In the genomic region with DNA sequence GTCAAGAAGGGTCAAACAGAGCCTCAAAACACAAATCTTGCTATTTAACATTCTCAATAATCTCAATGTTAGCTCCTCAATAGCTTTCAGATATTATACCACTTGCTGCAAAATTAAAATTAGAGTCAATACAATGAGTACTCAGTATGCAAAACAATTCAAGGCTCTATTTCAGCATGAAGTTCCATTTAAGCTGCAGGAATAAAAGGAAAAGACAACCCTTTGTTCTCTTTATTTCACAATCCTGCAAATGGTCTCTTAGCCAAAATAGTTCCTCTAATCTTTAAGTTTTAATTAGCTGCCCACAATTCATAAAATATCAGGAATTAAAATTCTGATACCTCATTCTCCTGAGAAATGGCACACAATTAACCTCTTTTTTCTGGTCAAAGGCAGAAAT, we compare ENCODE assay signal across 28 cellular contexts. TPM values are rescaled to one million over a fixed set of nuclear protein-coding genes. Genes with fewer than 3 reads are reported as not detected.
"Had no signal": no experiment of that assay in that cellular context is flagged by ENCODE, and none has a peak within 500 bp of the region (broad histone marks: within the 10 kb centered on the region; RNA-seq: fewer than 3 reads in every experiment).

No MANE protein-coding gene starts in this region.

- ATAC-seq: activated CD4-positive, alpha-beta T cell treated with anti-CD3 and anti-CD28 coated beads for 36 hours; activated T-cell treated with anti-CD3 and anti-CD28 coated beads, Interleukin-2, amount 50 U/mL, for 72 hours; effector memory CD8-positive, alpha-beta T cell; esophagus mucosa; gastrocnemius medialis; heart left ventricle had no signal

- DNase-seq: activated CD4-positive, alpha-beta memory T cell treated with anti-CD3 and anti-CD28 coated beads, Interleukin-2, amount 10 ng/mL, durations not matched to agents 7 days and 5 days; activated CD4-positive, alpha-beta T cell treated with anti-CD3 and anti-CD28 coated beads for 36 hours; activated CD4-positive, alpha-beta T cell treated with anti-CD3 and anti-CD28 coated beads, Interleukin-2, amount 10 ng/mL, durations not matched to agents 24 days and 14 days; activated CD4-positive, alpha-beta T cell treated with anti-CD3 and anti-CD28 coated beads, Interleukin-2, amount 50 U/mL, for 4 hours; activated CD4-positive, CD25-positive, alpha-beta regulatory T cell; activated CD4-positive, CD25-positive, alpha-beta regulatory T cell treated with anti-CD3 and anti-CD28 coated beads, Interleukin-2, amount 50 U/mL, for 72 hours; activated CD8-positive, alpha-beta memory T cell treated with anti-CD3 and anti-CD28 coated beads, Interleukin-2, amount 50 U/mL, for 48 hours; activated gamma-delta T cell treated with Interleukin-2 at 50 U/mL for 16 hours; activated naive CD4-positive, alpha-beta T cell treated with anti-CD3 and anti-CD28 coated beads, Interleukin-2, amount 50 U/mL, for 16 hours; activated naive CD4-positive, alpha-beta T cell treated with Interleukin-2 at 50 U/mL for 16 hours; activated T-cell treated with anti-CD3 and anti-CD28 coated beads for 4 hours; activated T-cell treated with anti-CD3 and anti-CD28 coated beads, Interleukin-2, amount 50 U/mL, for 24 hours; activated T-cell treated with anti-CD3 and anti-CD28 coated beads, Interleukin-2, amount 50 U/mL, for 72 hours; amniotic stem cell; anterior cingulate cortex; brain microvascular endothelial cell; caudate nucleus; cortex of kidney; dermis blood vessel endothelial cell; effector CD4-positive, alpha-beta T cell; effector memory CD8-positive, alpha-beta T cell; foreskin fibroblast; gastrocnemius medialis; glutamatergic neuron; heart left ventricle; T-helper 2 cell had no signal

RNA-seq across cellular contexts. Expression of gene DCT, which starts 40.5 kb away (rescaled TPM):
- total RNA-seq: activated CD4-positive, alpha-beta T cell treated with anti-CD3 and anti-CD28 coated beads, Interleukin-2, amount 10 ng/mL, durations not matched to agents 24 days and 14 days; chondrocyte; dermis blood vessel endothelial cell; esophagus mucosa had no signal
- polyA plus RNA-seq: heart left ventricle had no signal
